14 cellular contexts compared by ENCODE assay signal in genomic region chr7:27663989-27664331, GRCh38. TPM values are rescaled to one million over a fixed set of nuclear protein-coding genes. Genes with fewer than 3 reads are reported as not detected.
A peak's percentile ranks its signal among the peaks of the same experiment; 100 is the strongest.
DNase-seq lines count a peak whose midpoint lies in the region; ATAC-seq, FAIRE-seq and TF ChIP-seq lines count a peak whose summit lies in the region.
"Had no signal": no experiment of that assay in that cellular context is flagged by ENCODE, and none has a peak within 500 bp of the region (broad histone marks: within the 10 kb centered on the region; RNA-seq: fewer than 3 reads in every experiment).

No MANE protein-coding gene starts in this region.

- H3K27ac Mint-ChIP-seq in endodermal cell: no peak overlapping the region

- H3K79me2 ChIP-seq in PC-3 (ENCODE audit: low read length): peaks cover 26% of the 10 kb centered on the region

- H3K27me3 Mint-ChIP-seq in endodermal cell (ENCODE audit: insufficient read depth): no peaks in the 10 kb centered on the region

- TF ChIP-seq CTCF in PC-3 (conservative IDR thresholded peaks at IDR 0.05; ENCODE audit: low read depth, low read length): no peak
- no peak for TF ChIP-seq CTCF in endodermal cell (conservative IDR thresholded peaks at IDR 0.05)

- H3K36me3 Mint-ChIP-seq in endodermal cell (ENCODE audit: low read depth): peaks cover 15% of the 10 kb centered on the region

- DNase-seq in DMS 273 (lab: John Stamatoyannopoulos, UW; ENCODE audit: unreplicated experiment) (peak; percentile 32), DMS 273 treated with DMSO at 0.1 percent for 48 hours (lab: John Stamatoyannopoulos, UW) (no peak), PC-3 (no peak), endodermal cell (no peak), small intestine (peak; percentile 50), SW 1271 (lab: John Stamatoyannopoulos, UW) (no peak), A172 (ENCODE audit: low spot score) (no peak)
- DNase-seq: 8988T, NCI-H2107 had no signal

- H3K27me3 ChIP-seq in PC-3 (ENCODE audit: low read length) (no peaks in the 10 kb centered on the region), endodermal cell (ENCODE audit: control insufficient read depth, insufficient read depth, low read length, poor library complexity, severe bottlenecking) (no peaks in the 10 kb centered on the region), small intestine (ENCODE audit: control insufficient read depth in 2 of 2, insufficient read depth in 2 of 2, low read length in 2 of 2) (no peaks in the 10 kb centered on the region)
- H3K27me3 ChIP-seq: gastroesophageal sphincter, left lung had no signal

- BruUV-seq in PC-3 (replicated peaks; lab: Mats Ljungman, UMichigan): no TSS peak

- POLR2A ChIA-PET in PC-3 (lab: Charles Lee; ENCODE audit: unreplicated experiment): no interaction called here

- peak overlapping the region; percentile 69; the same call in 1 of the 2 replicates for H2AFZ ChIP-seq in PC-3 (ENCODE audit: low read length)

- no peak for FAIRE-seq in small intestine (lab: Jason Lieb, UNC)
- FAIRE-seq: GM18507, HTR-8/SVneo had no signal

- H3K4me3 ChIP-seq in PC-3 (ENCODE audit: low read length) (no peak overlapping the region), endodermal cell (ENCODE audit: low read length) (no peak overlapping the region), small intestine (ENCODE audit: low read depth in 1 of 2, low read length in 2 of 2) (no peak overlapping the region)

- ATAC-seq in PC-3 (no peak), GM18498 (IDR thresholded peaks at IDR 0.05; ENCODE audit: unreplicated experiment) (no peak)
- ATAC-seq: gastroesophageal sphincter, left lung had no signal

- intact Hi-C loops in PC-3 (cut with micrococcal nuclease): loop anchor here (1.0 to 2.0 kb wide), 5 partner anchors 14 to 467 kb away; no protein-coding TSS in a partner anchor

- H3K9ac ChIP-seq in PC-3 (ENCODE audit: low read length) (no peak overlapping the region), endodermal cell (ENCODE audit: extremely low read depth, low read length, poor library complexity, severe bottlenecking) (no peak overlapping the region)

- CTCF ChIA-PET in PC-3 (lab: Charles Lee): no interaction called here

- H3K9me2 ChIP-seq in PC-3 (replicated peaks; ENCODE audit: low read length): no peaks in the 10 kb centered on the region

- peak overlapping the region; percentile 89 for H3K4me3 Mint-ChIP-seq in endodermal cell

- H3K4me1 ChIP-seq in PC-3 (ENCODE audit: insufficient read depth, low read length) (0 out of 2 replicates have a peak, but pooled peaks cover 7% of the 10 kb centered on the region), endodermal cell (ENCODE audit: control insufficient read depth, insufficient read depth, low read length) (no peaks in the 10 kb centered on the region), small intestine (ENCODE audit: control insufficient read depth in 2 of 2, insufficient read depth in 1 of 2, low read depth in 1 of 2, low read length in 1 of 2) (peaks cover 0 to 8% of the 10 kb centered on the region in 2 donors)

- H3F3A ChIP-seq in PC-3 (ENCODE audit: low read length, unreplicated experiment): no peaks in the 10 kb centered on the region

- H3K9me3 ChIP-seq in PC-3 (ENCODE audit: low read length) (no peaks in the 10 kb centered on the region), endodermal cell (ENCODE audit: control insufficient read depth, low read length) (no peaks in the 10 kb centered on the region), small intestine (ENCODE audit: control insufficient read depth, low read depth) (no peaks in the 10 kb centered on the region)
- H3K9me3 ChIP-seq: gastroesophageal sphincter, left lung had no signal

- H3K4me2 ChIP-seq in PC-3 (ENCODE audit: low read length): peak overlapping the region; percentile 75

- no peak overlapping the region for H3K27ac ChIP-seq in PC-3 (ENCODE audit: low read length)
- no peak overlapping the region for H3K27ac ChIP-seq in endodermal cell (ENCODE audit: low read depth, low read length)
- H3K27ac ChIP-seq in small intestine (ENCODE audit: low read depth in 1 of 2, low read length in 1 of 2): peak overlapping the region; percentile 49 to 65

- H3K36me3 ChIP-seq in PC-3 (ENCODE audit: low read depth, low read length) (no peaks in the 10 kb centered on the region), endodermal cell (ENCODE audit: control insufficient read depth, insufficient read depth, low read length) (peaks cover 3% of the 10 kb centered on the region), small intestine (ENCODE audit: control insufficient read depth in 2 of 2, insufficient read depth in 2 of 2, low read length in 2 of 2) (no peaks in the 10 kb centered on the region)
- H3K36me3 ChIP-seq: gastroesophageal sphincter, left lung had no signal

- H3K4me1 Mint-ChIP-seq in endodermal cell: peaks cover 11% of the 10 kb centered on the region

- H3K9me3 Mint-ChIP-seq in endodermal cell: peaks cover 2% of the 10 kb centered on the region

- WGBS in endodermal cell (ENCODE audit: insufficient coverage in 1 of 2, insufficient read length in 1 of 2), 2 experiments: 88% methylated on average over 2 of the region's 3 CpGs; no CpG with 5 or more reads in 1 of the 2 experiments
- 25 to 52% (median 25%) methylated on average over 3 of the region's 3 CpGs for WGBS in small intestine, 3 donors

- H4K20me1 ChIP-seq in PC-3 (ENCODE audit: low read length): no peaks in the 10 kb centered on the region

RNA-seq across cellular contexts. Expression of gene HIBADH, which starts 1.3 kb away (rescaled TPM):
- total RNA-seq in PC-3 (2014; rRNA removed) (43.7 and 45.8 TPM in 2 replicates), endodermal cell (10 to 100 TPM; 48.3 to 78.1 TPM)
- polyA plus RNA-seq in endodermal cell (2013, experiment 1 of 2): 31.2 TPM
- polyA plus RNA-seq in endodermal cell (2013, experiment 2 of 2): 26.6 TPM
- polyA plus RNA-seq in small intestine: 10 to 100 TPM; 30.5 to 50.8 (median 44.9) TPM
- total RNA-seq in A172 (2014; rRNA removed; shearing (Covaris generic)): 120 and 123 TPM in 2 replicates

Comparison
In these comparisons a context has a peak if more than half of its experiments do, and no peak if none do; other contexts are left out.
1. DNase-seq: peak in DMS 273 (single experiment) and small intestine (single experiment); none in DMS 273 treated with DMSO at 0.1 percent for 48 hours (single experiment), PC-3 (single experiment), endodermal cell (single experiment), SW 1271 (0 of 2) and A172 (single experiment).
2. H3K27ac ChIP-seq: peak in small intestine (2 of 2); none in PC-3 (single experiment) and endodermal cell (single experiment).